12 cellular contexts compared by ENCODE assay signal in genomic region chr6:155158044-155158843, GRCh38.
DNase-seq lines count a peak whose midpoint lies in the region; ATAC-seq and TF ChIP-seq lines count a peak whose summit lies in the region.
"Had no signal": no experiment of that assay in that cellular context is flagged by ENCODE, and none has a peak within 500 bp of the region (broad histone marks: within the 10 kb centered on the region; RNA-seq: fewer than 3 reads in every experiment).

No MANE protein-coding gene starts in this region.

- peaks cover 27% of the 10 kb centered on the region for H3K4me1 Mint-ChIP-seq in type B pancreatic cell (ENCODE audit: unreplicated experiment)
- H3K4me1 Mint-ChIP-seq in neural progenitor cell: peaks cover 13% of the 10 kb centered on the region

- H3K27ac ChIP-seq in heart right ventricle: peak overlapping the region in 3 of 10 donors; percentile 21 to 50 (median 30)
- peak overlapping the region in 1 of 4 donors; percentile 36 for H3K27ac ChIP-seq in sigmoid colon
- H3K27ac ChIP-seq in neural progenitor cell: no peak overlapping the region
- H3K27ac ChIP-seq: C4-2B, prostate gland had no signal

- no peaks in the 10 kb centered on the region for H3K79me2 ChIP-seq in neural progenitor cell (ENCODE audit: low read depth)

- H3K4me1 ChIP-seq in heart right ventricle (peaks cover 0 to 24% (median 11%) of the 10 kb centered on the region in 9 donors), sigmoid colon (peaks cover 0 to 18% (median 7%) of the 10 kb centered on the region in 4 donors), neural progenitor cell (no peaks in the 10 kb centered on the region)
- H3K4me1 ChIP-seq: prostate gland had no signal

- no peak for DNase-seq in heart right ventricle
- no peak for DNase-seq in cardiac septum (ENCODE audit: low spot score)
- DNase-seq in LHCN-M2 (ENCODE audit: low read depth): peak; percentile 61
- peak; percentile 64 for DNase-seq in epithelial cell of esophagus (ENCODE audit: low read depth)
- DNase-seq in type B pancreatic cell (ENCODE audit: extremely low spot score, unreplicated experiment): no peak
- DNase-seq in SW480 (ENCODE audit: low spot score): no peak
- DNase-seq in sigmoid colon: no peak
- DNase-seq in neural progenitor cell (ENCODE audit: low spot score): no peak
- DNase-seq: activated CD8-positive, alpha-beta memory T cell treated with anti-CD3 and anti-CD28 coated beads, Interleukin-2, amount 50 U/mL, for 48 hours; NCI-H1694 treated with DMSO at 0.1 percent for 48 hours had no signal

- H3K27me3 Mint-ChIP-seq in type B pancreatic cell: no peaks in the 10 kb centered on the region
- peaks cover 5% of the 10 kb centered on the region for H3K27me3 Mint-ChIP-seq in neural progenitor cell (ENCODE audit: insufficient read depth, low read depth)

- WGBS in heart right ventricle, 2 donors: 59 to 64% methylated on average over 5 of the region's 5 CpGs
- WGBS in sigmoid colon, 2 donors: 48 to 65% methylated on average over 5 of the region's 5 CpGs

- H4K20me1 ChIP-seq in neural progenitor cell (ENCODE audit: low read depth): no peaks in the 10 kb centered on the region

- H3F3A ChIP-seq in neural progenitor cell (ENCODE audit: low read depth): no peaks in the 10 kb centered on the region

- TF ChIP-seq POLR2A in sigmoid colon (IDR thresholded peaks at IDR 0.05): no peak

- no peak for TF ChIP-seq EP300 in sigmoid colon (IDR thresholded peaks at IDR 0.05)

- H3K27ac Mint-ChIP-seq in type B pancreatic cell (peak overlapping the region; percentile 91), neural progenitor cell (no peak overlapping the region)

- H3K9me3 Mint-ChIP-seq in type B pancreatic cell (no peaks in the 10 kb centered on the region), neural progenitor cell (peaks cover 2% of the 10 kb centered on the region)

- intact Hi-C loops in heart right ventricle (cut with DNase I) (no loop called here), cardiac septum (cut with DNase I) (no loop called here), sigmoid colon (cut with DNase I) (no loop called here)

- H3K36me3 Mint-ChIP-seq in type B pancreatic cell (no peaks in the 10 kb centered on the region), neural progenitor cell (peaks cover 7% of the 10 kb centered on the region)

- H3K4me2 ChIP-seq in neural progenitor cell: no peak overlapping the region

- no peak for TF ChIP-seq CTCF in heart right ventricle (IDR thresholded peaks at IDR 0.05)
- no peak for TF ChIP-seq CTCF in epithelial cell of esophagus (IDR thresholded peaks at IDR 0.05; ENCODE audit: insufficient read depth, low read depth, low read length, missing control alignments)
- TF ChIP-seq CTCF in type B pancreatic cell (conservative IDR thresholded peaks at IDR 0.05): no peak
- TF ChIP-seq CTCF in sigmoid colon (IDR thresholded peaks at IDR 0.05): no peak
- no peak for TF ChIP-seq CTCF in neural progenitor cell (IDR thresholded peaks at IDR 0.05)

- no peak overlapping the region for H2AFZ ChIP-seq in neural progenitor cell (replicated peaks)

- no peaks in the 10 kb centered on the region for H3K36me3 ChIP-seq in heart right ventricle
- H3K36me3 ChIP-seq in sigmoid colon: no peaks in the 10 kb centered on the region
- no peaks in the 10 kb centered on the region for H3K36me3 ChIP-seq in neural progenitor cell
- H3K36me3 ChIP-seq: prostate gland had no signal

- peak in 7 of 8 donors; percentile 46 to 90 (median 74) for ATAC-seq in heart right ventricle

- H3K27me3 ChIP-seq in heart right ventricle: no peaks in the 10 kb centered on the region
- H3K27me3 ChIP-seq in sigmoid colon: no peaks in the 10 kb centered on the region
- H3K27me3 ChIP-seq in neural progenitor cell: no peaks in the 10 kb centered on the region

- H3K4me3 ChIP-seq in heart right ventricle (no peak overlapping the region), epithelial cell of esophagus (ENCODE audit: low read length) (no peak overlapping the region), sigmoid colon (no peak overlapping the region), neural progenitor cell (no peak overlapping the region)
- H3K4me3 ChIP-seq: prostate gland had no signal

- H3K9me3 ChIP-seq in heart right ventricle (no peaks in the 10 kb centered on the region), sigmoid colon (no peaks in the 10 kb centered on the region), neural progenitor cell (ENCODE audit: low read depth) (no peaks in the 10 kb centered on the region)
- H3K9me3 ChIP-seq: prostate gland had no signal

- peak overlapping the region; percentile 14 for H3K4me3 Mint-ChIP-seq in type B pancreatic cell
- no peak overlapping the region for H3K4me3 Mint-ChIP-seq in neural progenitor cell

- no peak overlapping the region for H3K9ac ChIP-seq in neural progenitor cell

Comparison
In these comparisons a context has a peak if more than half of its experiments do, and no peak if none do; other contexts are left out.
1. DNase-seq: peak in LHCN-M2 (single experiment) and epithelial cell of esophagus (single experiment); none in heart right ventricle (0 of 2), cardiac septum (single experiment), type B pancreatic cell (single experiment), SW480 (single experiment), sigmoid colon (single experiment) and neural progenitor cell (single experiment).